ENCODE assay signal across 8 cellular contexts in the genomic region with DNA sequence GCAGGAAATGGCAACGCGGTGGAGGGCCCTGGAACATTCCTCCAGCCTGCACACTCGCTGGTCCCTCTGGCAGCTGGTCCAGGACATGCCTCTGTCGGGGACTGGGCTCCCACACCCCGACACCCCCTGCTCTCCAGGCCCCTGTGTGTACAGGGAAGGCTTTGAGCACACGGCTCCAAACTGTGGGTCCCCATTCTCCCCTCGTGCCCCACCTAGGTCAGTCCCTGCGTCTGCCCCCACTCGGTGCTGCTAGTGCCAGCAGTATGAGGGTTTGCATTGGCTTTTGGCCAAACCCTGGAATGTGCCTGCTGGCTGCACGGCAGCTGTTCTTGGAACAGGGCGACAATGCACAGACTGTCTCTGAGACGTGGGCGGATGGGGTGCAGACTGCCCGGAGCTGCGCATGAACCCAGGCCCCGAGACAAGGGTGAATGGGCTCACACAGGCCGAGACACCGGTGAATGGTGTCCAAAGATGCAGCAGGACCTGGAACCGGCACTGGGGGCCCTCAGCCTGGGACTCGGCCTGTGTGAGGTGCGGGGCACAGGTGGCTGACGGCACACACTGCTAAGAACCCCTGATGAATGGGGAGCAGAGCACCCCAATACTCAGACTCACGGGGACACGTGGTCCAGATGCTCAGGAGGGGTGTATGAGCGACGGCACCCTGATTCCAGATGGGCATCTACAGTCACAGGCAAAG. TPM values are rescaled to one million over a fixed set of nuclear protein-coding genes. Genes with fewer than 3 reads are reported as not detected.
DNase-seq lines count a peak whose midpoint lies in the region; ATAC-seq, FAIRE-seq and TF ChIP-seq lines count a peak whose summit lies in the region.

No MANE protein-coding gene starts in this region.

- FAIRE-seq in RCC 7860 (lab: Jason Lieb, UNC), result peak; percentile 70

- intact Hi-C loops in sciatic nerve (cut with DNase I), result no loop called here

- ATAC-seq in sciatic nerve (peak; percentile 68), GM21786 (IDR thresholded peaks at IDR 0.05; ENCODE audit: unreplicated experiment) (no peak), GM18873 (IDR thresholded peaks at IDR 0.05; ENCODE audit: low FRiP score, unreplicated experiment) (no peak)
- no peak for ATAC-seq in stimulated activated naive CD8-positive, alpha-beta T cell treated with anti-CD3 and anti-CD28 coated beads, Interleukin-15, Interleukin-2, amounts not matched to agents 100 U/mL and 50 U/mL, for 24 hours

- DNase-seq in GM13976 (ENCODE audit: low spot score) (peak; percentile 35), RCC 7860 (ENCODE audit: low spot score) (peak; percentile 83), foreskin fibroblast (peak; percentile 73 to 83), sciatic nerve (ENCODE audit: low spot score) (peak; percentile 88), NOMO-1 treated with DMSO at 0.1 percent for 48 hours (lab: John Stamatoyannopoulos, UW; ENCODE audit: unreplicated experiment) (no peak)
- no peak for DNase-seq in stimulated activated naive CD8-positive, alpha-beta T cell treated with anti-CD3 and anti-CD28 coated beads, Interleukin-15, Interleukin-2, amounts not matched to agents 100 U/mL and 50 U/mL, for 24 hours

- no peak for TF ChIP-seq CTCF in GM13976 (IDR thresholded peaks at IDR 0.05; ENCODE audit: borderline replicate concordance, control extremely low read depth, extremely low read depth, insufficient read depth, missing control alignments)
- TF ChIP-seq CTCF in foreskin fibroblast (IDR thresholded peaks at IDR 0.05; ENCODE audit: low read depth, low read length), result no peak

- in situ Hi-C loops in GM13976 (cut with MboI; ENCODE audit: low sequenced_read_pairs, unreplicated experiment), result no loop called here

- H3K4me3 ChIP-seq in foreskin fibroblast (ENCODE audit: low read depth in 1 of 2, low read length in 2 of 2), result no peak overlapping the region

RNA-seq across cellular contexts. Expression of a gene that starts 7.5 kb away (rescaled TPM):
- 1.1 TPM for total RNA-seq in sciatic nerve

RNA-seq across cellular contexts. Expression of a gene that starts 11.5 kb away (rescaled TPM):
- not detected for total RNA-seq in sciatic nerve

RNA-seq across cellular contexts. Expression of a gene that starts 25.6 kb away (rescaled TPM):
- total RNA-seq in sciatic nerve, result 89.6 TPM

Comparison
In these comparisons a context has a peak if more than half of its experiments do, and no peak if none do; other contexts are left out.
1. DNase-seq: peak in GM13976 (single experiment), RCC 7860 (single experiment), foreskin fibroblast (2 of 2) and sciatic nerve (single experiment); none in NOMO-1 treated with DMSO at 0.1 percent for 48 hours (single experiment) and stimulated activated naive CD8-positive, alpha-beta T cell treated with anti-CD3 and anti-CD28 coated beads, Interleukin-15, Interleukin-2, amounts not matched to agents 100 U/mL and 50 U/mL, for 24 hours (single experiment).